1 cellular context compared by ENCODE assay signal in genomic region chr5:95858661-95859326, GRCh38.
A peak's percentile ranks its signal among the peaks of the same experiment; 100 is the strongest.
TF ChIP-seq lines count a peak whose summit lies in the region.

No MANE protein-coding gene starts in this region.

TF ChIP-seq in A549, 52 proteins besides CTCF, POLR2A, EP300 and RAD21 (continued from another document):
- peak; percentile 85; the same call in 2 of the 3 replicates for TF ChIP-seq BCL3 (IDR thresholded peaks at IDR 0.05)
- peak; percentile 71 for TF ChIP-seq MAX (IDR thresholded peaks at IDR 0.05)
- TF ChIP-seq JUN (IDR thresholded peaks at IDR 0.05), result peak; percentile 74 to 89; a peak in 4 of 5 replicates
- TF ChIP-seq CEBPB (IDR thresholded peaks at IDR 0.05), result peak; percentile 72 to 76; a peak in 3 of 4 replicates
- no peak for TF ChIP-seq TP53 (CRISPR knock-in tag; IDR thresholded peaks at IDR 0.05)
- TF ChIP-seq ATOH8 (CRISPR knock-in tag; IDR thresholded peaks at IDR 0.05; ENCODE audit: low read depth), result no peak
TF ChIP-seq in A549: peak in this region for 10.
